In the genomic region with DNA sequence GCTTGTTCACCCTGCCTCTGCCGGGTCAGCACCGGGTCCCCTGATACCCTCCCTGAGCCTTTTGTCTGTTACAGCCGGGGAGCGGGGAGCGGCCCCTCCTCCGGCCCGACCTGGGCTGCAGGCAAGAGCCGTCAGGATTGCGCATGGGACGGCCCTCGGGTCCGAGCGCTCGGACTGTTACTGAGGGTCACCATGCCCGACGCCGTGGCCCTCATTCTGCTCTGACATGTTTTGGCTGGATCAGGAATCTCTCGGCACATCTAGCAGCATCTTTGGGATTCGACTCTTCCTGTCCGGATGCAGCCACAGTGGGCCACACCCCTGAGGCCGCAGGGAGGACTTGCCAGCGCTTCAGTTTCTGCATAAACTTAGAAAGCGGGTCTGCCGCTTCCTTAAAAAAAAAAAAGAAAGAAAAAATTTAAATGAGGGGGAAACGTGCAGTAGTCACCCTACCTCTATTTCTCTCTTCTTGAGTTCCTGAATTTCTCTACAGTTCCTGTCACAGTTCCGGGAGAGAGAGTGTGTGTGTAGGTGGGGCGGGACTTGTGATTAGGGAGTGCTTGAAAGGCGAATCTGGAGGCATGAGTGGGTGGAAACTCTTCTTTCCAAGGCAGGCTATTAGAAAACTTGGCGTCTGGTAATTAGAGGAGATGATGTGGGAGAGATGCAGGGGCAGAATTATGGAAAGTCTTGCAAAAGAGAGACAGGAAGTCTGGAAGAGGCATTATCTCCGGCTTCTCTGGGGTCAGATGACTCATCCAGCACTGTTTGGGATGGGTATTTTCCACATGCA, we compare ENCODE assay signal across 1 cellular context.
TF ChIP-seq lines count a peak whose summit lies in the region.

No MANE protein-coding gene starts in this region.

TF ChIP-seq in H1, 55 proteins besides CTCF, POLR2A, EP300 and RAD21:
- 0 out of 2 replicates have a peak, but pooled peaks have one; percentile 37 for TF ChIP-seq TAF1 (IDR thresholded peaks at IDR 0.05; ENCODE audit: low read depth, low read length)
- TF ChIP-seq KDM4A (IDR thresholded peaks at IDR 0.05; ENCODE audit: low read depth, low read length, severe bottlenecking) = peak; percentile 12
- peak; percentile 16; the same call in 1 of the 2 replicates for TF ChIP-seq RBBP5 (IDR thresholded peaks at IDR 0.05; ENCODE audit: borderline replicate concordance, low read depth, low read length)
- peak in 1 of 2 experiments; percentile 35; a peak in 1 of 4 replicates for TF ChIP-seq SIN3A (conservative IDR thresholded peaks at IDR 0.05 in 1 of 2, IDR thresholded peaks at IDR 0.05 in 1 of 2; ENCODE audit: low read depth in 1 of 2, low read length in 2 of 2)
- TF ChIP-seq SAP30 (IDR thresholded peaks at IDR 0.05; ENCODE audit: insufficient read depth, insufficient replicate concordance, low read length) = peak; percentile 69
- no peak for TF ChIP-seq JUN (IDR thresholded peaks at IDR 0.05; ENCODE audit: low read depth, low read length)
- no peak for TF ChIP-seq GABPA (IDR thresholded peaks at IDR 0.05; ENCODE audit: borderline replicate concordance, insufficient read depth, low read length)
